In genomic region chr20:50852085-50852484, GRCh38 we compare ENCODE assay signal across 16 cellular contexts. TPM values are rescaled to one million over a fixed set of nuclear protein-coding genes. Genes with fewer than 3 reads are reported as not detected.
DNase-seq lines count a peak whose midpoint lies in the region; ATAC-seq, FAIRE-seq and TF ChIP-seq lines count a peak whose summit lies in the region.
"Had no signal": no experiment of that assay in that cellular context is flagged by ENCODE, and none has a peak within 500 bp of the region (broad histone marks: within the 10 kb centered on the region; RNA-seq: fewer than 3 reads in every experiment).

No MANE protein-coding gene starts in this region.

- peak overlapping the region; percentile 68 for H3K27ac Mint-ChIP-seq in stimulated activated naive CD8-positive, alpha-beta T cell treated with anti-CD3 and anti-CD28 coated beads, Interleukin-15, Interleukin-2, amounts not matched to agents 100 ng/mL and 50 ng/mL, for 24 hours
- H3K27ac Mint-ChIP-seq in stimulated activated naive CD8-positive, alpha-beta T cell treated with anti-CD3 and anti-CD28 coated beads, Interleukin-15, amount 100 ng/mL, for 72 hours: peak overlapping the region; percentile 51 to 69

- FAIRE-seq in H1 (lab: Jason Lieb, UNC): no peak

- no peak overlapping the region for H2AK5ac ChIP-seq in H1 (ENCODE audit: low read depth, low read length)

- H4K8ac ChIP-seq in H1 (ENCODE audit: extremely low read depth, insufficient read depth, low read length): no peak overlapping the region

- H3K36me3 ChIP-seq in NT2/D1 (ENCODE audit: insufficient read depth, insufficient read length, low read length): peaks cover 13% of the 10 kb centered on the region
- no peaks in the 10 kb centered on the region for H3K36me3 ChIP-seq in H1 (ENCODE audit: control insufficient read depth in 2 of 4, insufficient read depth in 4 of 4, low read length in 3 of 4)

- TF ChIP-seq EP300 in H1 (IDR thresholded peaks at IDR 0.05; ENCODE audit: borderline replicate concordance in 1 of 2, low read depth in 2 of 2, low read length in 2 of 2): no peak

- H3K23me2 ChIP-seq in H1 (ENCODE audit: low read depth, low read length): no peaks in the 10 kb centered on the region; the same call in 1 of the 2 replicates

- peak overlapping the region; percentile 71 for H3K18ac ChIP-seq in H1 (ENCODE audit: extremely low read depth, low read length)

- H4K5ac ChIP-seq in H1 (ENCODE audit: insufficient read length, low read depth, low read length): no peak overlapping the region

- H4K20me1 ChIP-seq in H1 (replicated peaks in 1 of 2; ENCODE audit: control insufficient read depth in 1 of 2, insufficient read depth in 2 of 2, low read length in 2 of 2): peaks cover 0 to 2% of the 10 kb centered on the region in 2 experiments

- 95% methylated on average over 9 of the region's 9 CpGs; no CpG with 5 or more reads in 1 of the 2 experiments for WGBS in H1 (ENCODE audit: extremely low coverage in 1 of 2, insufficient coverage in 1 of 2, insufficient read length in 1 of 2, insufficient replicate concordance in 2 of 2, low coverage in 1 of 2, low lambda C conversion rate in 2 of 2, missing lambda C conversion rate in 1 of 2), 2 experiments

- H2BK20ac ChIP-seq in H1 (ENCODE audit: low read length): no peak overlapping the region

- no peak overlapping the region for H3K23ac ChIP-seq in H1 (ENCODE audit: insufficient read length)

- no peaks in the 10 kb centered on the region for H3K9me3 ChIP-seq in NT2/D1 (ENCODE audit: insufficient read depth, low read length)
- no peaks in the 10 kb centered on the region for H3K9me3 ChIP-seq in H1 (ENCODE audit: insufficient read depth in 2 of 2, low read depth in 1 of 2, low read length in 1 of 2)

- no peak overlapping the region for H3K4me3 Mint-ChIP-seq in stimulated activated naive CD8-positive, alpha-beta T cell treated with anti-CD3 and anti-CD28 coated beads, Interleukin-15, Interleukin-2, amounts not matched to agents 100 ng/mL and 50 ng/mL, for 24 hours
- H3K4me3 Mint-ChIP-seq in stimulated activated naive CD8-positive, alpha-beta T cell treated with anti-CD3 and anti-CD28 coated beads, Interleukin-15, amount 100 ng/mL, for 72 hours: no peak overlapping the region
- H3K4me3 Mint-ChIP-seq: B cell had no signal

- H3K4me1 ChIP-seq in NT2/D1 (ENCODE audit: insufficient read depth, insufficient read length) (peaks cover 23% of the 10 kb centered on the region), H1 (replicated peaks in 1 of 4; ENCODE audit: control insufficient read depth in 3 of 4, insufficient read depth in 4 of 4, low read length in 3 of 4) (peaks cover 2 to 24% (median 14%) of the 10 kb centered on the region in 4 experiments)

- no peaks in the 10 kb centered on the region for H3K9me3 Mint-ChIP-seq in stimulated activated naive CD8-positive, alpha-beta T cell treated with anti-CD3 and anti-CD28 coated beads, Interleukin-15, Interleukin-2, amounts not matched to agents 100 ng/mL and 50 ng/mL, for 24 hours
- no peaks in the 10 kb centered on the region for H3K9me3 Mint-ChIP-seq in stimulated activated naive CD8-positive, alpha-beta T cell treated with anti-CD3 and anti-CD28 coated beads, Interleukin-15, amount 100 ng/mL, for 72 hours

- H3K27ac ChIP-seq in H1 (ENCODE audit: low read depth, low read length): no peak overlapping the region
- H3K27ac ChIP-seq: PC-9 had no signal

- H3K14ac ChIP-seq in H1 (ENCODE audit: insufficient read length): no peak overlapping the region

- ATAC-seq in stimulated activated naive CD8-positive, alpha-beta T cell treated with anti-CD3 and anti-CD28 coated beads, Interleukin-15, Interleukin-2, amounts not matched to agents 100 U/mL and 50 U/mL, for 24 hours: no peak
- no peak for ATAC-seq in stimulated activated naive CD8-positive, alpha-beta T cell treated with anti-CD3 and anti-CD28 coated beads, Interleukin-15, amount 100 ng/mL, for 72 hours
- ATAC-seq: HCT116 had no signal

- H3K4ac ChIP-seq in H1 (replicated peaks; ENCODE audit: insufficient read length, low read depth, low read length): no peak overlapping the region

- H2BK120ac ChIP-seq in H1 (replicated peaks; ENCODE audit: low read depth, low read length): no peak overlapping the region

- H3K79me1 ChIP-seq in H1 (ENCODE audit: low read depth, low read length): 0 out of 2 replicates have a peak, but pooled peaks cover 3% of the 10 kb centered on the region

- no peak overlapping the region for H2AFZ ChIP-seq in H1 (ENCODE audit: low read length)
- H2AFZ ChIP-seq: PC-9 had no signal

- no peak for TF ChIP-seq RAD21 in H1 (IDR thresholded peaks at IDR 0.05 in 1 of 2, conservative IDR thresholded peaks at IDR 0.05 in 1 of 2; ENCODE audit: low read depth in 2 of 2, low read length in 2 of 2)

- H3K36me3 Mint-ChIP-seq in stimulated activated naive CD8-positive, alpha-beta T cell treated with anti-CD3 and anti-CD28 coated beads, Interleukin-15, Interleukin-2, amounts not matched to agents 100 ng/mL and 50 ng/mL, for 24 hours (ENCODE audit: low read depth): peaks cover 5% of the 10 kb centered on the region

- POLR2A ChIA-PET in H1 (lab: Charles Lee; ENCODE audit: partially characterized antibody): no interaction called here

- H2BK15ac ChIP-seq in H1 (ENCODE audit: low read length): peak overlapping the region; percentile 61; the same call in 1 of the 2 replicates

- H2BK5ac ChIP-seq in H1 (ENCODE audit: low read depth, low read length): peak overlapping the region; percentile 66; the same call in 1 of the 2 replicates

- H3K4me2 ChIP-seq in H1 (ENCODE audit: insufficient read depth in 1 of 2, low read depth in 2 of 2, low read length in 2 of 2): no peak overlapping the region
- H3K4me2 ChIP-seq: PC-9 had no signal

- H3K4me3 ChIP-seq in NT2/D1 (ENCODE audit: insufficient read length, low read depth) (no peak overlapping the region), H1 (ENCODE audit: extremely low read depth in 1 of 4, insufficient read depth in 2 of 4, low read depth in 3 of 4, low read length in 4 of 4) (no peak overlapping the region)
- H3K4me3 ChIP-seq: PC-9 had no signal

- peaks cover 6% of the 10 kb centered on the region for H3K4me1 Mint-ChIP-seq in stimulated activated naive CD8-positive, alpha-beta T cell treated with anti-CD3 and anti-CD28 coated beads, Interleukin-15, Interleukin-2, amounts not matched to agents 100 ng/mL and 50 ng/mL, for 24 hours (ENCODE audit: low read depth)
- peaks cover 35% of the 10 kb centered on the region for H3K4me1 Mint-ChIP-seq in stimulated activated naive CD8-positive, alpha-beta T cell treated with anti-CD3 and anti-CD28 coated beads, Interleukin-15, amount 100 ng/mL, for 72 hours

- CTCF ChIA-PET in H1 (lab: Charles Lee; ENCODE audit: partially characterized antibody): interaction anchor here (0.5 to 0.6 kb wide), 2 partner anchors 59 to 80 kb away, joined by 3 read pairs; no protein-coding TSS in a partner anchor

- peak overlapping the region; percentile 52 for H4K91ac ChIP-seq in H1 (replicated peaks; ENCODE audit: insufficient read length, low read length)

- peak overlapping the region; percentile 27 for H3K9ac ChIP-seq in NT2/D1 (ENCODE audit: insufficient read length, low read depth)
- no peak overlapping the region for H3K9ac ChIP-seq in H1 (replicated peaks in 1 of 4; ENCODE audit: extremely low read depth in 1 of 4, low read depth in 3 of 4, low read length in 3 of 4)

- no peak for DNase-seq in stimulated activated naive CD8-positive, alpha-beta T cell treated with anti-CD3 and anti-CD28 coated beads, Interleukin-15, Interleukin-2, amounts not matched to agents 100 U/mL and 50 U/mL, for 24 hours
- DNase-seq in NT2/D1 (ENCODE audit: low read depth, low spot score) (no peak), H1 (ENCODE audit: low read depth in 1 of 2, low spot score in 2 of 2) (no peak), kidney glomerular epithelial cell (lab: John Stamatoyannopoulos, UW) (no peak), cerebellum (ENCODE audit: low spot score) (no peak), GOT3 (lab: John Stamatoyannopoulos, UW) (no peak)
- no peak for DNase-seq in stimulated activated naive CD8-positive, alpha-beta T cell treated with anti-CD3 and anti-CD28 coated beads, Interleukin-15, amount 100 ng/mL, for 72 hours
- DNase-seq: DMS 273 treated with DMSO at 0.1 percent for 48 hours, NCI-H1048, NCI-H146, NCI-H226, NCI-H526, PC-9 had no signal

- H3K79me2 ChIP-seq in H1 (ENCODE audit: control insufficient read depth in 1 of 2, insufficient read depth in 2 of 2, low read length in 2 of 2): no peaks in the 10 kb centered on the region

- H2BK12ac ChIP-seq in H1 (ENCODE audit: low read depth, low read length): 0 out of 2 replicates have a peak overlapping the region, but pooled peaks have one; percentile 9

- H3K27me3 ChIP-seq in NT2/D1 (ENCODE audit: insufficient read depth, insufficient read length): no peaks in the 10 kb centered on the region
- no peaks in the 10 kb centered on the region; a peak in 1 of 7 replicates for H3K27me3 ChIP-seq in H1 (replicated peaks in 1 of 4; ENCODE audit: control insufficient read depth in 3 of 4, extremely low read depth in 1 of 4, insufficient read depth in 3 of 4, low read length in 3 of 4)

- no peak for TF ChIP-seq CTCF in H1 (IDR thresholded peaks at IDR 0.05; ENCODE audit: control extremely low read depth in 1 of 3, insufficient read depth in 1 of 3, low read depth in 1 of 3, low read length in 3 of 3)

- TF ChIP-seq POLR2A in H1 (IDR thresholded peaks at IDR 0.05; ENCODE audit: control extremely low read depth in 1 of 2, low read depth in 2 of 2, low read length in 2 of 2): no peak

- no peak overlapping the region for H3K56ac ChIP-seq in H1 (replicated peaks; ENCODE audit: insufficient read length, low read depth, low read length)

- H3K27me3 Mint-ChIP-seq in stimulated activated naive CD8-positive, alpha-beta T cell treated with anti-CD3 and anti-CD28 coated beads, Interleukin-15, Interleukin-2, amounts not matched to agents 100 ng/mL and 50 ng/mL, for 24 hours: no peaks in the 10 kb centered on the region
- H3K27me3 Mint-ChIP-seq in stimulated activated naive CD8-positive, alpha-beta T cell treated with anti-CD3 and anti-CD28 coated beads, Interleukin-15, amount 100 ng/mL, for 72 hours: no peaks in the 10 kb centered on the region
- H3K27me3 Mint-ChIP-seq: B cell had no signal

TF ChIP-seq in H1, 55 proteins besides CTCF, POLR2A, EP300 and RAD21 (continues in another document):
- TF ChIP-seq CBX5 (IDR thresholded peaks at IDR 0.05; ENCODE audit: low read depth, low read length) (no peak), POLR2AphosphoS5 (IDR thresholded peaks at IDR 0.05; ENCODE audit: low read depth, low read length) (no peak), CHD2 (IDR thresholded peaks at IDR 0.05; ENCODE audit: low read length) (no peak), CBX8 (IDR thresholded peaks at IDR 0.05; ENCODE audit: borderline replicate concordance, low read depth, low read length) (no peak)

RNA-seq across cellular contexts. Expression of gene BCAS4, which starts 57.2 kb away (rescaled TPM):
- 21.2 and 21.4 TPM in 2 replicates for total RNA-seq in H1 (2021; fragmentation: NEBNext Ultra II Directional; extraction: Animal tissue kit (Norgen Biotek cat#: 25700))
- polyA plus RNA-seq in H1 (2011; rRNA removed): 22.4 and 23.6 TPM in 2 replicates
- polyA plus RNA-seq in H1 (2011; cell fraction: cytosol; rRNA removed): 38.7 TPM
- 30.4 TPM for polyA plus RNA-seq in H1 (2011; cell fraction: nucleus; rRNA removed)
- polyA plus RNA-seq in H1 (2012, experiment 1 of 2): 20.6 to 32.3 TPM (median 27.0 TPM) in 4 replicates
- 17.8 TPM for polyA plus RNA-seq in H1 (2012, experiment 2 of 2)
- 9.6 TPM for polyA plus RNA-seq in H1 (2013, experiment 1 of 2)
- polyA plus RNA-seq in H1 (2013, experiment 2 of 2): 8.0 TPM
- 9.7 and 10.2 TPM in 2 replicates for polyA minus RNA-seq in H1 (2011; rRNA and poly(A)+ RNA removed)
- 10.0 TPM for polyA minus RNA-seq in H1 (2011; cell fraction: cytosol; rRNA and poly(A)+ RNA removed)
- 7.3 TPM for polyA minus RNA-seq in H1 (2011; cell fraction: nucleus; rRNA and poly(A)+ RNA removed)
- 3.4 TPM for total RNA-seq in cerebellum
